In the genomic region with DNA sequence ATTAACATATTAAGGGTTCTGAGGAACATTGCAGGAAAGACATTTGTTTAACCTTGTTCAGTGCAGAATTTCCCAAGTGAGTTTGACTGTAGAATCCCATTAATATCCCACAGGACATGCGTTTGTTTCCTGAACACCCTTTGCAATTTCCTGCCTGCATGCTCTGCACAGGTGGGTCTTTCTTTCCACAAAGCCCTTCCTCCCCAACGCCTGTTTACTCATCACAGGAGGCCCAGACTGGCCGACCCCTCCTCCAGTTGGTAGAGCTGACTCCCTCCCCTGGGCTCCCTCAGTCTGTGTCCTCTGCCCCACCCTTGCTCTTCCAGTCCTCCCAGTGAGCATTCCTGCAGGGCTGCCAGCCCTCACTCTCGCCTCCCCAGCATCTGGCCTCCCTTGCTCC, we compare ENCODE assay signal across 18 cellular contexts. TPM values are rescaled to one million over a fixed set of nuclear protein-coding genes. Genes with fewer than 3 reads are reported as not detected.
DNase-seq lines count a peak whose midpoint lies in the region; ATAC-seq, FAIRE-seq and TF ChIP-seq lines count a peak whose summit lies in the region.
"Had no signal": no experiment of that assay in that cellular context is flagged by ENCODE, and none has a peak within 500 bp of the region (broad histone marks: within the 10 kb centered on the region; RNA-seq: fewer than 3 reads in every experiment).

No MANE protein-coding gene starts in this region.

- H3K23me2 ChIP-seq in H1 (ENCODE audit: low read depth, low read length): no peaks in the 10 kb centered on the region

- no peaks in the 10 kb centered on the region for H3K79me2 ChIP-seq in H1 (ENCODE audit: control insufficient read depth in 1 of 2, insufficient read depth in 2 of 2, low read length in 2 of 2)
- no peaks in the 10 kb centered on the region for H3K79me2 ChIP-seq in neural progenitor cell (ENCODE audit: low read depth)

- H3K23ac ChIP-seq in H1 (ENCODE audit: insufficient read length): no peak overlapping the region

- no peak for TF ChIP-seq CTCF in H1 (IDR thresholded peaks at IDR 0.05; ENCODE audit: control extremely low read depth in 1 of 3, insufficient read depth in 1 of 3, low read depth in 1 of 3, low read length in 3 of 3)
- no peak for TF ChIP-seq CTCF in neural progenitor cell (IDR thresholded peaks at IDR 0.05)

- no peak overlapping the region for H2BK15ac ChIP-seq in H1 (ENCODE audit: low read length)

- ATAC-seq in activated T-helper 17 cell treated with anti-CD3 and anti-CD28 coated beads, Interleukin-2, amount 50 U/mL, for 72 hours (replicated peaks): no peak
- ATAC-seq: natural killer cell treated with Interleukin-12 subunit alpha and Interleukin-12 subunit beta and Interleukin-15 and Interleukin-18, amount 100 ng/mL, for 72 hours had no signal

- H3K18ac ChIP-seq in H1 (ENCODE audit: extremely low read depth, low read length): no peak overlapping the region

- no peak overlapping the region for H3K4me3 ChIP-seq in H1 (ENCODE audit: extremely low read depth in 1 of 4, insufficient read depth in 2 of 4, low read depth in 3 of 4, low read length in 4 of 4)
- H3K4me3 ChIP-seq in neural progenitor cell: no peak overlapping the region
- H3K4me3 ChIP-seq: SJCRH30, skin epidermis had no signal

- H4K91ac ChIP-seq in H1 (replicated peaks; ENCODE audit: insufficient read length, low read length): no peak overlapping the region

- no peak overlapping the region for H2BK20ac ChIP-seq in H1 (ENCODE audit: low read length)

- DNase-seq in ELF-1 (ENCODE audit: low read depth, low spot score) (peak; percentile 49), NCI-H146 (lab: John Stamatoyannopoulos, UW) (peak; percentile 75), H1 (ENCODE audit: low read depth in 1 of 2, low spot score in 2 of 2) (no peak), neural progenitor cell (ENCODE audit: low spot score) (no peak), GM03348 (ENCODE audit: low spot score) (no peak)
- no peak for DNase-seq in activated naive CD4-positive, alpha-beta T cell treated with anti-CD3 and anti-CD28 coated beads, Interleukin-2, amount 50 U/mL, for 16 hours
- DNase-seq: activated CD4-positive, alpha-beta memory T cell treated with anti-CD3 and anti-CD28 coated beads, Interleukin-2, amount 10 ng/mL, durations not matched to agents 7 days and 5 days; activated naive CD8-positive, alpha-beta T cell treated with anti-CD3 and anti-CD28 coated beads for 36 hours; activated T-cell treated with anti-CD3 and anti-CD28 coated beads, Interleukin-2, amount 50 U/mL, for 48 hours; NCI-H1694; NCI-H446 treated with DMSO at 0.1 percent for 48 hours; SJCRH30; stimulated activated CD4-positive, alpha-beta T cell treated with anti-CD3 and anti-CD28 coated beads, Interleukin-4, amount 100 ng/mL, for 4 hours had no signal

- H3K4me1 ChIP-seq in H1 (replicated peaks in 1 of 4; ENCODE audit: control insufficient read depth in 3 of 4, insufficient read depth in 4 of 4, low read length in 3 of 4) (peaks cover 0 to 3% (median 0%) of the 10 kb centered on the region in 4 experiments; a peak in 1 of 7 replicates), neural progenitor cell (no peaks in the 10 kb centered on the region)
- H3K4me1 ChIP-seq: SJCRH30 had no signal

- no peak for FAIRE-seq in H1 (lab: Jason Lieb, UNC)

- H3K27me3 ChIP-seq in H1 (replicated peaks in 1 of 4; ENCODE audit: control insufficient read depth in 3 of 4, extremely low read depth in 1 of 4, insufficient read depth in 3 of 4, low read length in 3 of 4): no peaks in the 10 kb centered on the region
- H3K27me3 ChIP-seq in neural progenitor cell: no peaks in the 10 kb centered on the region
- H3K27me3 ChIP-seq: SJCRH30 had no signal

- H3K9me3 Mint-ChIP-seq in neural progenitor cell: no peaks in the 10 kb centered on the region
- H3K9me3 Mint-ChIP-seq in activated T-helper 17 cell treated with anti-CD3 and anti-CD28 coated beads, Interleukin-2, amount 50 U/mL, for 72 hours: no peaks in the 10 kb centered on the region
- H3K9me3 Mint-ChIP-seq: activated CD4-positive, alpha-beta memory T cell treated with anti-CD3 and anti-CD28 coated beads, Interleukin-2, amount 10 ng/mL, durations not matched to agents 7 days and 5 days; activated naive CD8-positive, alpha-beta T cell treated with anti-CD3 and anti-CD28 coated beads for 36 hours; natural killer cell treated with Interleukin-12 subunit alpha and Interleukin-12 subunit beta and Interleukin-15 and Interleukin-18, amount 100 ng/mL, for 72 hours; T-helper 1 cell treated with Interleukin-12 subunit alpha and Interleukin-12 subunit beta and Interleukin-4 antibody, amounts not matched to agents 30 μg/mL and 1 μg/mL, for 36 hours had no signal

- H3K4me1 Mint-ChIP-seq in neural progenitor cell: peaks cover 10% of the 10 kb centered on the region
- no peaks in the 10 kb centered on the region for H3K4me1 Mint-ChIP-seq in activated T-helper 17 cell treated with anti-CD3 and anti-CD28 coated beads, Interleukin-2, amount 50 U/mL, for 72 hours
- H3K4me1 Mint-ChIP-seq: activated CD4-positive, alpha-beta memory T cell treated with anti-CD3 and anti-CD28 coated beads, Interleukin-2, amount 10 ng/mL, durations not matched to agents 7 days and 5 days had no signal

- no peak overlapping the region for H3K27ac Mint-ChIP-seq in neural progenitor cell
- no peak overlapping the region for H3K27ac Mint-ChIP-seq in activated T-helper 17 cell treated with anti-CD3 and anti-CD28 coated beads, Interleukin-2, amount 50 U/mL, for 72 hours
- H3K27ac Mint-ChIP-seq: activated CD4-positive, alpha-beta memory T cell treated with anti-CD3 and anti-CD28 coated beads, Interleukin-2, amount 10 ng/mL, durations not matched to agents 7 days and 5 days; activated naive CD8-positive, alpha-beta T cell treated with anti-CD3 and anti-CD28 coated beads for 36 hours; brain; natural killer cell treated with Interleukin-12 subunit alpha and Interleukin-12 subunit beta and Interleukin-15 and Interleukin-18, amount 100 ng/mL, for 72 hours; T-helper 1 cell treated with Interleukin-12 subunit alpha and Interleukin-12 subunit beta and Interleukin-4 antibody, amounts not matched to agents 30 μg/mL and 1 μg/mL, for 36 hours had no signal

- H3K9me3 ChIP-seq in H1 (ENCODE audit: insufficient read depth in 2 of 2, low read depth in 1 of 2, low read length in 1 of 2): no peaks in the 10 kb centered on the region
- no peaks in the 10 kb centered on the region for H3K9me3 ChIP-seq in neural progenitor cell (ENCODE audit: low read depth)
- H3K9me3 ChIP-seq: SJCRH30 had no signal

- no peaks in the 10 kb centered on the region for H3K36me3 ChIP-seq in H1 (ENCODE audit: control insufficient read depth in 2 of 4, insufficient read depth in 4 of 4, low read length in 3 of 4)
- H3K36me3 ChIP-seq in neural progenitor cell: no peaks in the 10 kb centered on the region
- H3K36me3 ChIP-seq: SJCRH30 had no signal

- H3K9ac ChIP-seq in H1 (replicated peaks in 1 of 4; ENCODE audit: extremely low read depth in 1 of 4, low read depth in 3 of 4, low read length in 3 of 4): no peak overlapping the region
- no peak overlapping the region for H3K9ac ChIP-seq in neural progenitor cell

- H3K4me2 ChIP-seq in H1 (ENCODE audit: insufficient read depth in 1 of 2, low read depth in 2 of 2, low read length in 2 of 2) (no peak overlapping the region; a peak in 1 of 4 replicates), neural progenitor cell (no peak overlapping the region)

- TF ChIP-seq EP300 in H1 (IDR thresholded peaks at IDR 0.05; ENCODE audit: borderline replicate concordance in 1 of 2, low read depth in 2 of 2, low read length in 2 of 2): no peak

- no peaks in the 10 kb centered on the region for H3K79me1 ChIP-seq in H1 (ENCODE audit: low read depth, low read length)

- no peak overlapping the region for H4K8ac ChIP-seq in H1 (ENCODE audit: extremely low read depth, insufficient read depth, low read length)

- H2AK5ac ChIP-seq in H1 (ENCODE audit: low read depth, low read length): no peak overlapping the region

- WGBS in H1 (ENCODE audit: extremely low coverage in 1 of 2, insufficient coverage in 1 of 2, insufficient read length in 1 of 2, insufficient replicate concordance in 2 of 2, low coverage in 1 of 2, low lambda C conversion rate in 2 of 2, missing lambda C conversion rate in 1 of 2), 2 experiments: 66% methylated on average over 4 of the region's 4 CpGs; no CpG with 5 or more reads in 1 of the 2 experiments

- no peak overlapping the region for H3K56ac ChIP-seq in H1 (replicated peaks; ENCODE audit: insufficient read length, low read depth, low read length)

- TF ChIP-seq POLR2A in H1 (IDR thresholded peaks at IDR 0.05; ENCODE audit: control extremely low read depth in 1 of 2, low read depth in 2 of 2, low read length in 2 of 2): no peak

- no peak for TF ChIP-seq RAD21 in H1 (IDR thresholded peaks at IDR 0.05 in 1 of 2, conservative IDR thresholded peaks at IDR 0.05 in 1 of 2; ENCODE audit: low read depth in 2 of 2, low read length in 2 of 2)

- H3K27me3 Mint-ChIP-seq in neural progenitor cell (ENCODE audit: insufficient read depth, low read depth): peaks cover 5% of the 10 kb centered on the region
- H3K27me3 Mint-ChIP-seq in activated T-helper 17 cell treated with anti-CD3 and anti-CD28 coated beads, Interleukin-2, amount 50 U/mL, for 72 hours: no peaks in the 10 kb centered on the region
- H3K27me3 Mint-ChIP-seq: activated naive CD8-positive, alpha-beta T cell treated with anti-CD3 and anti-CD28 coated beads for 36 hours had no signal

- H3K4me3 Mint-ChIP-seq in neural progenitor cell: no peak overlapping the region
- H3K4me3 Mint-ChIP-seq in activated T-helper 17 cell treated with anti-CD3 and anti-CD28 coated beads, Interleukin-2, amount 50 U/mL, for 72 hours: no peak overlapping the region
- H3K4me3 Mint-ChIP-seq: activated CD4-positive, alpha-beta memory T cell treated with anti-CD3 and anti-CD28 coated beads, Interleukin-2, amount 10 ng/mL, durations not matched to agents 7 days and 5 days; activated naive CD8-positive, alpha-beta T cell treated with anti-CD3 and anti-CD28 coated beads for 36 hours; brain; natural killer cell treated with Interleukin-12 subunit alpha and Interleukin-12 subunit beta and Interleukin-15 and Interleukin-18, amount 100 ng/mL, for 72 hours; T-helper 1 cell treated with Interleukin-12 subunit alpha and Interleukin-12 subunit beta and Interleukin-4 antibody, amounts not matched to agents 30 μg/mL and 1 μg/mL, for 36 hours had no signal

- no peak overlapping the region for H3K14ac ChIP-seq in H1 (ENCODE audit: insufficient read length)

- no peaks in the 10 kb centered on the region for H3K36me3 Mint-ChIP-seq in neural progenitor cell
- no peaks in the 10 kb centered on the region for H3K36me3 Mint-ChIP-seq in activated T-helper 17 cell treated with anti-CD3 and anti-CD28 coated beads, Interleukin-2, amount 50 U/mL, for 72 hours (ENCODE audit: low read depth)
- H3K36me3 Mint-ChIP-seq: activated naive CD8-positive, alpha-beta T cell treated with anti-CD3 and anti-CD28 coated beads for 36 hours; brain; natural killer cell treated with Interleukin-12 subunit alpha and Interleukin-12 subunit beta and Interleukin-15 and Interleukin-18, amount 100 ng/mL, for 72 hours had no signal

- H4K5ac ChIP-seq in H1 (ENCODE audit: insufficient read length, low read depth, low read length): no peak overlapping the region

- H4K20me1 ChIP-seq in H1 (replicated peaks in 1 of 2; ENCODE audit: control insufficient read depth in 1 of 2, insufficient read depth in 2 of 2, low read length in 2 of 2) (no peaks in the 10 kb centered on the region), neural progenitor cell (ENCODE audit: low read depth) (no peaks in the 10 kb centered on the region)

- no peaks in the 10 kb centered on the region for H3F3A ChIP-seq in neural progenitor cell (ENCODE audit: low read depth)

- no peak overlapping the region for H2BK120ac ChIP-seq in H1 (replicated peaks; ENCODE audit: low read depth, low read length)

- H2BK12ac ChIP-seq in H1 (ENCODE audit: low read depth, low read length): no peak overlapping the region

- H3K27ac ChIP-seq in H1 (ENCODE audit: low read depth, low read length): no peak overlapping the region
- no peak overlapping the region for H3K27ac ChIP-seq in neural progenitor cell
- H3K27ac ChIP-seq: SJCRH30 had no signal

- no peak overlapping the region for H3K4ac ChIP-seq in H1 (replicated peaks; ENCODE audit: insufficient read length, low read depth, low read length)

- H2BK5ac ChIP-seq in H1 (ENCODE audit: low read depth, low read length): no peak overlapping the region

- CTCF ChIA-PET in H1 (lab: Charles Lee; ENCODE audit: partially characterized antibody): interaction anchor here (0.6 to 17.5 kb wide), 4 partner anchors 9 to 84 kb away, joined by 3 to 275 read pairs (median 6); no protein-coding TSS in a partner anchor

- peak overlapping the region; percentile 23; the same call in 1 of the 2 replicates for H2AFZ ChIP-seq in H1 (ENCODE audit: low read length)
- peak overlapping the region; percentile 63 for H2AFZ ChIP-seq in neural progenitor cell (replicated peaks)

- POLR2A ChIA-PET in H1 (lab: Charles Lee; ENCODE audit: partially characterized antibody): no interaction called here

RNA-seq across cellular contexts. Expression of a gene that starts 47.5 kb away (rescaled TPM):
- total RNA-seq in H1 (2021; fragmentation: NEBNext Ultra II Directional; extraction: Animal tissue kit (Norgen Biotek cat#: 25700)): 98.4 and 103 TPM in 2 replicates
- polyA plus RNA-seq in H1 (2011; rRNA removed): 35.5 and 35.6 TPM in 2 replicates
- 50.7 TPM for polyA plus RNA-seq in H1 (2011; cell fraction: cytosol; rRNA removed)
- polyA plus RNA-seq in H1 (2011; cell fraction: nucleus; rRNA removed): 62.1 TPM
- 84.7 to 113 TPM (median 86.9 TPM) in 4 replicates for polyA plus RNA-seq in H1 (2012, experiment 1 of 2)
- polyA plus RNA-seq in H1 (2012, experiment 2 of 2): 26.2 TPM
- polyA plus RNA-seq in H1 (2013, experiment 1 of 2): 52.8 TPM
- polyA plus RNA-seq in H1 (2013, experiment 2 of 2): 49.7 TPM
- 72.5 and 80.6 TPM in 2 replicates for polyA minus RNA-seq in H1 (2011; rRNA and poly(A)+ RNA removed)
- polyA minus RNA-seq in H1 (2011; cell fraction: cytosol; rRNA and poly(A)+ RNA removed): 41.7 TPM
- polyA minus RNA-seq in H1 (2011; cell fraction: nucleus; rRNA and poly(A)+ RNA removed): 115 TPM
- 73.8 and 77.6 TPM in 2 replicates for total RNA-seq in neural progenitor cell (ENCODE audit: low replicate concordance)
- 100 to 1,000 TPM in 1 of 2 donors, 10 to 100 TPM in 1; 46.3 to 102 TPM for total RNA-seq in activated T-helper 17 cell treated with anti-CD3 and anti-CD28 coated beads, Interleukin-2, amount 50 U/mL, for 72 hours

Comparison
In these comparisons a context has a peak if more than half of its experiments do, and no peak if none do; other contexts are left out.
1. DNase-seq: peak in ELF-1 (single experiment) and NCI-H146 (single experiment); none in H1 (0 of 2), neural progenitor cell (single experiment), GM03348 (single experiment) and activated naive CD4-positive, alpha-beta T cell treated with anti-CD3 and anti-CD28 coated beads, Interleukin-2, amount 50 U/mL, for 16 hours (single experiment).